23 cellular contexts compared by ENCODE assay signal in genomic region chr5:143634689-143635088, GRCh38.
"Had no signal": no experiment of that assay in that cellular context is flagged by ENCODE, and none has a peak within 500 bp of the region (broad histone marks: within the 10 kb centered on the region; RNA-seq: fewer than 3 reads in every experiment).

No MANE protein-coding gene starts in this region.

- H3K36me3 ChIP-seq: SJCRH30 had no signal

- H3K9me3 ChIP-seq: body of pancreas, SJCRH30 had no signal

- H3K4me3 ChIP-seq: body of pancreas, SJCRH30 had no signal

- DNase-seq: activated CD4-positive, alpha-beta T cell treated with anti-CD3 and anti-CD28 coated beads for 4 hours; activated CD4-positive, alpha-beta T cell treated with anti-CD3 and anti-CD28 coated beads, Interleukin-2, amount 50 U/mL, for 4 hours; activated CD8-positive, alpha-beta memory T cell treated with anti-CD3 and anti-CD28 coated beads, Interleukin-2, amount 10 ng/mL, durations not matched to agents 7 days and 5 days; activated effector memory CD4-positive, alpha-beta T cell treated with Interleukin-2 at 50 U/mL for 16 hours; activated naive CD4-positive, alpha-beta T cell; activated T-cell treated with anti-CD3 and anti-CD28 coated beads, Interleukin-2, amount 50 U/mL, for 24 hours; aorta; body of pancreas; Karpas-422; MM.1S; NCI-H1105; NCI-H1436; NCI-H1694 treated with DMSO at 0.1 percent for 48 hours; NCI-H2029 treated with DMSO at 0.1 percent for 48 hours; NCI-H345; NCI-H510A; NCI-H526 treated with DMSO at 0.1 percent for 48 hours; NCI-H82; SJCRH30; SW 1271 had no signal

- H3K36me3 Mint-ChIP-seq: activated naive CD4-positive, alpha-beta T cell treated with anti-CD3 and anti-CD28 coated beads, Interleukin-2, amount 50 U/mL, for 24 hours had no signal

- H3K27me3 Mint-ChIP-seq: activated CD8-positive, alpha-beta memory T cell treated with anti-CD3 and anti-CD28 coated beads, Interleukin-2, amount 10 ng/mL, durations not matched to agents 7 days and 5 days; activated naive CD4-positive, alpha-beta T cell treated with anti-CD3 and anti-CD28 coated beads, Interleukin-2, amount 50 U/mL, for 24 hours; activated T-cell treated with anti-CD3 and anti-CD28 coated beads, Interleukin-2, amount 50 U/mL, for 24 hours had no signal

- H3K4me1 Mint-ChIP-seq: activated naive CD4-positive, alpha-beta T cell treated with anti-CD3 and anti-CD28 coated beads, Interleukin-2, amount 50 U/mL, for 24 hours had no signal

- H3K9me3 Mint-ChIP-seq: activated naive CD4-positive, alpha-beta T cell treated with anti-CD3 and anti-CD28 coated beads, Interleukin-2, amount 50 U/mL, for 24 hours; activated T-cell treated with anti-CD3 and anti-CD28 coated beads, Interleukin-2, amount 50 U/mL, for 24 hours; activated T-helper 1 cell treated with anti-CD3 and anti-CD28 coated beads, Interleukin-12 subunit alpha, Interleukin-12 subunit beta, Interleukin-2, Interleukin-4 antibody, amounts not matched to agents 30 ng/mL and 10 ng/mL and 1 ng/mL, durations not matched to agents 14 hours and 24 hours and 36 hours; T-helper 2 cell treated with Interferon-gamma antibody and Interleukin-4, amounts not matched to agents 5 μg/mL and 100 μg/mL, for 36 hours had no signal

- H3K4me3 Mint-ChIP-seq: activated CD8-positive, alpha-beta memory T cell treated with anti-CD3 and anti-CD28 coated beads, Interleukin-2, amount 10 ng/mL, durations not matched to agents 7 days and 5 days; activated naive CD4-positive, alpha-beta T cell treated with anti-CD3 and anti-CD28 coated beads, Interleukin-2, amount 50 U/mL, for 24 hours; activated T-cell treated with anti-CD3 and anti-CD28 coated beads, Interleukin-2, amount 50 U/mL, for 24 hours; activated T-helper 1 cell treated with anti-CD3 and anti-CD28 coated beads, Interleukin-12 subunit alpha, Interleukin-12 subunit beta, Interleukin-2, Interleukin-4 antibody, amounts not matched to agents 30 ng/mL and 10 ng/mL and 1 ng/mL, durations not matched to agents 14 hours and 24 hours and 36 hours; T-helper 2 cell treated with Interferon-gamma antibody and Interleukin-4, amounts not matched to agents 5 μg/mL and 100 μg/mL, for 36 hours had no signal

- H3K27me3 ChIP-seq: body of pancreas, SJCRH30 had no signal

- H3K4me1 ChIP-seq: SJCRH30 had no signal

- H3K27ac ChIP-seq: body of pancreas, SJCRH30 had no signal

- H3K27ac Mint-ChIP-seq: activated CD8-positive, alpha-beta memory T cell treated with anti-CD3 and anti-CD28 coated beads, Interleukin-2, amount 10 ng/mL, durations not matched to agents 7 days and 5 days; activated naive CD4-positive, alpha-beta T cell treated with anti-CD3 and anti-CD28 coated beads, Interleukin-2, amount 50 U/mL, for 24 hours; activated T-cell treated with anti-CD3 and anti-CD28 coated beads, Interleukin-2, amount 50 U/mL, for 24 hours; activated T-helper 1 cell treated with anti-CD3 and anti-CD28 coated beads, Interleukin-12 subunit alpha, Interleukin-12 subunit beta, Interleukin-2, Interleukin-4 antibody, amounts not matched to agents 30 ng/mL and 10 ng/mL and 1 ng/mL, durations not matched to agents 14 hours and 24 hours and 36 hours; T-helper 2 cell treated with Interferon-gamma antibody and Interleukin-4, amounts not matched to agents 5 μg/mL and 100 μg/mL, for 36 hours had no signal
